In genomic region chr10:71611709-71612422, GRCh38 we compare ENCODE assay signal across 14 cellular contexts.
DNase-seq lines count a peak whose midpoint lies in the region; ATAC-seq and TF ChIP-seq lines count a peak whose summit lies in the region.
"Had no signal": no experiment of that assay in that cellular context is flagged by ENCODE, and none has a peak within 500 bp of the region (broad histone marks: within the 10 kb centered on the region; RNA-seq: fewer than 3 reads in every experiment).

No MANE protein-coding gene starts in this region.

- no peaks in the 10 kb centered on the region for H3K36me3 ChIP-seq in PC-9 (ENCODE audit: low read depth)
- H3K36me3 ChIP-seq: HAP-1 had no signal

- no peaks in the 10 kb centered on the region for H3K27me3 Mint-ChIP-seq in activated naive CD4-positive, alpha-beta T cell treated with anti-CD3 and anti-CD28 coated beads, Interleukin-2, amount 50 U/mL, for 24 hours
- peaks cover 3% of the 10 kb centered on the region for H3K27me3 Mint-ChIP-seq in dendritic cell treated with granulocyte-macrophage colony-stimulating factor and Interleukin-4, amounts not matched to agents 40 ng/mL and 50 ng/mL, for 4 days
- H3K27me3 Mint-ChIP-seq in CD4-positive, alpha-beta T cell: peaks cover 3% of the 10 kb centered on the region

- no peak overlapping the region for H3K4me3 ChIP-seq in PC-9
- H3K4me3 ChIP-seq: GM23338, HAP-1 had no signal

- ATAC-seq in activated naive CD4-positive, alpha-beta T cell treated with anti-CD3 and anti-CD28 coated beads, Interleukin-2, amount 50 U/mL, for 72 hours: no peak
- ATAC-seq in CD4-positive, alpha-beta T cell (ENCODE audit: poor library complexity): no peak
- ATAC-seq in GM19452 (IDR thresholded peaks at IDR 0.05; ENCODE audit: unreplicated experiment): no peak
- ATAC-seq: CD8-positive, alpha-beta T cell; GM23338 had no signal

- POLR2A ChIA-PET in PC-9 (lab: Charles Lee; ENCODE audit: unreplicated experiment): interaction anchor here (0.6 kb wide), 1 partner anchor 229 kb away, joined by 3 read pairs; no protein-coding TSS in a partner anchor
- POLR2A ChIA-PET in CD4-positive, alpha-beta T cell (lab: Charles Lee): no interaction called here

- H3K27ac Mint-ChIP-seq in activated naive CD4-positive, alpha-beta T cell treated with anti-CD3 and anti-CD28 coated beads, Interleukin-2, amount 50 U/mL, for 24 hours: peak overlapping the region; percentile 36
- no peak overlapping the region for H3K27ac Mint-ChIP-seq in activated naive CD4-positive, alpha-beta T cell treated with anti-CD3 and anti-CD28 coated beads, Interleukin-2, amount 50 U/mL, for 72 hours
- peak overlapping the region; percentile 9 for H3K27ac Mint-ChIP-seq in dendritic cell treated with granulocyte-macrophage colony-stimulating factor and Interleukin-4, amounts not matched to agents 40 ng/mL and 50 ng/mL, for 4 days
- H3K27ac Mint-ChIP-seq in CD4-positive, alpha-beta T cell: no peak overlapping the region
- H3K27ac Mint-ChIP-seq: B cell; CD8-positive, alpha-beta T cell; GM23338; HFFc6 had no signal

- DNase-seq in activated naive CD4-positive, alpha-beta T cell treated with anti-CD3 and anti-CD28 coated beads, Interleukin-2, amount 50 U/mL, for 72 hours (ENCODE audit: low spot score in 2 of 2): no peak
- DNase-seq in PC-9 (no peak), substantia nigra (lab: John Stamatoyannopoulos, UW) (no peak)
- no peak for DNase-seq in stimulated activated CD4-positive, alpha-beta T cell treated with anti-CD3 and anti-CD28 coated beads, Interleukin-2, amount 100 ng/mL, for 48 hours
- no peak for DNase-seq in CD4-positive, alpha-beta T cell
- DNase-seq: CD8-positive, alpha-beta T cell; COR-L47; HFFc6 had no signal

- no peaks in the 10 kb centered on the region for H3K9me3 Mint-ChIP-seq in activated naive CD4-positive, alpha-beta T cell treated with anti-CD3 and anti-CD28 coated beads, Interleukin-2, amount 50 U/mL, for 24 hours
- no peaks in the 10 kb centered on the region for H3K9me3 Mint-ChIP-seq in activated naive CD4-positive, alpha-beta T cell treated with anti-CD3 and anti-CD28 coated beads, Interleukin-2, amount 50 U/mL, for 72 hours
- H3K9me3 Mint-ChIP-seq in dendritic cell treated with granulocyte-macrophage colony-stimulating factor and Interleukin-4, amounts not matched to agents 40 ng/mL and 50 ng/mL, for 4 days: no peaks in the 10 kb centered on the region
- no peaks in the 10 kb centered on the region for H3K9me3 Mint-ChIP-seq in CD4-positive, alpha-beta T cell
- H3K9me3 Mint-ChIP-seq: CD8-positive, alpha-beta T cell had no signal

- H3K27me3 ChIP-seq in PC-9 (ENCODE audit: insufficient read depth, low read depth): no peaks in the 10 kb centered on the region
- H3K27me3 ChIP-seq in CD4-positive, alpha-beta T cell (ENCODE audit: control insufficient read depth, insufficient read depth, low read length): no peaks in the 10 kb centered on the region

- H3K27ac ChIP-seq in PC-9 (peak overlapping the region; percentile 79), substantia nigra (ENCODE audit: low read depth, low read length, poor library complexity, severe bottlenecking) (peak overlapping the region; percentile 69)
- H3K27ac ChIP-seq in CD4-positive, alpha-beta T cell (ENCODE audit: low read depth, low read length): no peak overlapping the region

- intact Hi-C loops in PC-9 (cut with micrococcal nuclease; ENCODE audit: unreplicated experiment): loop anchor here (5.0 kb wide), 1 partner anchor 215 kb away; the partner anchor contains the start of gene CDH23
- intact Hi-C loops in dendritic cell treated with granulocyte-macrophage colony-stimulating factor and Interleukin-4, amounts not matched to agents 40 ng/mL and 50 ng/mL, for 4 days (cut with micrococcal nuclease): no loop called here
- intact Hi-C loops in CD4-positive, alpha-beta T cell (cut with DNase I, micrococcal nuclease): no loop called here

- BruUV-seq in PC-9 (replicated peaks; lab: Mats Ljungman, UMichigan): no TSS peak

- H2AFZ ChIP-seq in PC-9: no peak overlapping the region
- H2AFZ ChIP-seq: GM23338 had no signal

- peaks cover 17% of the 10 kb centered on the region; the same call in 1 of the 2 replicates for H3F3A ChIP-seq in PC-9 (ENCODE audit: insufficient read depth, low read depth)

- peaks cover 46% of the 10 kb centered on the region for H3K4me1 ChIP-seq in PC-9 (replicated peaks; ENCODE audit: insufficient read depth)
- H3K4me1 ChIP-seq: HAP-1 had no signal

- no peaks in the 10 kb centered on the region for H3K36me3 Mint-ChIP-seq in activated naive CD4-positive, alpha-beta T cell treated with anti-CD3 and anti-CD28 coated beads, Interleukin-2, amount 50 U/mL, for 24 hours
- H3K36me3 Mint-ChIP-seq in activated naive CD4-positive, alpha-beta T cell treated with anti-CD3 and anti-CD28 coated beads, Interleukin-2, amount 50 U/mL, for 72 hours: no peaks in the 10 kb centered on the region
- no peaks in the 10 kb centered on the region for H3K36me3 Mint-ChIP-seq in dendritic cell treated with granulocyte-macrophage colony-stimulating factor and Interleukin-4, amounts not matched to agents 40 ng/mL and 50 ng/mL, for 4 days (ENCODE audit: low read depth)
- H3K36me3 Mint-ChIP-seq in CD4-positive, alpha-beta T cell (ENCODE audit: low read depth): no peaks in the 10 kb centered on the region
- H3K36me3 Mint-ChIP-seq: CD8-positive, alpha-beta T cell had no signal

- CTCF ChIA-PET in PC-9 (lab: Charles Lee): interaction anchor here (0.6 to 0.7 kb wide), 2 partner anchors 19 to 269 kb away, joined by 6 to 11 read pairs; no protein-coding TSS in a partner anchor
- CTCF ChIA-PET in CD4-positive, alpha-beta T cell (lab: Charles Lee): no interaction called here

- H3K79me2 ChIP-seq in PC-9 (ENCODE audit: low read depth): peaks cover 11% of the 10 kb centered on the region

- H4K20me1 ChIP-seq in PC-9 (ENCODE audit: insufficient read depth): no peaks in the 10 kb centered on the region

- no peak overlapping the region for H3K4me3 Mint-ChIP-seq in activated naive CD4-positive, alpha-beta T cell treated with anti-CD3 and anti-CD28 coated beads, Interleukin-2, amount 50 U/mL, for 24 hours
- no peak overlapping the region for H3K4me3 Mint-ChIP-seq in dendritic cell treated with granulocyte-macrophage colony-stimulating factor and Interleukin-4, amounts not matched to agents 40 ng/mL and 50 ng/mL, for 4 days
- no peak overlapping the region for H3K4me3 Mint-ChIP-seq in CD4-positive, alpha-beta T cell
- H3K4me3 Mint-ChIP-seq: B cell; CD8-positive, alpha-beta T cell; GM23338; HFFc6 had no signal

- peaks cover under 1% of the 10 kb centered on the region; the same call in 1 of the 2 replicates for H3K9me3 ChIP-seq in PC-9 (ENCODE audit: insufficient read depth, low read depth)
- H3K9me3 ChIP-seq in CD4-positive, alpha-beta T cell (ENCODE audit: control insufficient read depth, low read length): no peaks in the 10 kb centered on the region
- H3K9me3 ChIP-seq: HAP-1 had no signal

- no peak for TF ChIP-seq CTCF in PC-9 (conservative IDR thresholded peaks at IDR 0.05)
- no peak for TF ChIP-seq CTCF in CD4-positive, alpha-beta T cell (IDR thresholded peaks at IDR 0.05)

- H3K4me2 ChIP-seq in PC-9: peak overlapping the region; percentile 47; the same call in 1 of the 2 replicates
- H3K4me2 ChIP-seq: GM23338 had no signal

- no peaks in the 10 kb centered on the region for H3K9me2 ChIP-seq in PC-9 (ENCODE audit: insufficient read depth)

- H3K4me1 Mint-ChIP-seq in activated naive CD4-positive, alpha-beta T cell treated with anti-CD3 and anti-CD28 coated beads, Interleukin-2, amount 50 U/mL, for 24 hours: no peaks in the 10 kb centered on the region
- peaks cover 36% of the 10 kb centered on the region for H3K4me1 Mint-ChIP-seq in dendritic cell treated with granulocyte-macrophage colony-stimulating factor and Interleukin-4, amounts not matched to agents 40 ng/mL and 50 ng/mL, for 4 days (ENCODE audit: low read depth)
- no peaks in the 10 kb centered on the region for H3K4me1 Mint-ChIP-seq in CD4-positive, alpha-beta T cell (ENCODE audit: low read depth)

Comparison
In these comparisons a context has a peak if more than half of its experiments do, and no peak if none do; other contexts are left out.
1. H3K27ac Mint-ChIP-seq: peak in activated naive CD4-positive, alpha-beta T cell treated with anti-CD3 and anti-CD28 coated beads, Interleukin-2, amount 50 U/mL, for 24 hours (single experiment) and dendritic cell treated with granulocyte-macrophage colony-stimulating factor and Interleukin-4, amounts not matched to agents 40 ng/mL and 50 ng/mL, for 4 days (single experiment); none in activated naive CD4-positive, alpha-beta T cell treated with anti-CD3 and anti-CD28 coated beads, Interleukin-2, amount 50 U/mL, for 72 hours (0 of 2) and CD4-positive, alpha-beta T cell (single experiment).